Comparison of ENCODE assay signal across 26 cellular contexts in the genomic region with DNA sequence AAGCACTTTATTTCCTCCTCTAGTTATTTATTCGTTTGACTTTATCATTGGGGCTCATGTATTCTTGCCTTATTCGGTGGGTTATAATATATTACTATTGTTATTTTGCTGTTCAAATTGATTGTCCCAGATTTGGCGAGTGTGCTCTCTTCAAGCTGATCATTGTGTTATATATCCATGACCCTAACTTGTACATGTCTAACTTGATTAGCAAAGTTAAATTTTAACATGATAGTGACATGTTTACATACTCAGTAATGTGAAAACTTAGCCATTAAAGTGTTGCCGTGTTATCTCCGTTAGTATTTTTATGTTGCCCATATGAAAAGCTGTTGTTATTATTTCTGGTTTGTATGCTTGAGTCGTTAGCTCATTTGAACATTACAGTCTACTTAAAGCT.
"Had no signal": no experiment of that assay in that cellular context is flagged by ENCODE, and none has a peak within 500 bp of the region (broad histone marks: within the 10 kb centered on the region; RNA-seq: fewer than 3 reads in every experiment).

No MANE protein-coding gene starts in this region.

- H3K27ac Mint-ChIP-seq: dendritic cell treated with granulocyte-macrophage colony-stimulating factor and Interleukin-4, amounts not matched to agents 40 ng/mL and 50 ng/mL, for 4 days; naive thymus-derived CD8-positive, alpha-beta T cell; stimulated activated naive CD8-positive, alpha-beta T cell treated with anti-CD3 and anti-CD28 coated beads, Interleukin-15, amount 100 ng/mL, for 72 hours had no signal

- H3K9me3 ChIP-seq: esophagus muscularis mucosa, gastroesophageal sphincter, heart left ventricle, left ventricle myocardium inferior, lower lobe of right lung, neutrophil, pancreas, spleen, suprapubic skin, transverse colon, upper lobe of right lung, uterus had no signal

- H3K9me3 Mint-ChIP-seq: dendritic cell treated with granulocyte-macrophage colony-stimulating factor and Interleukin-4, amounts not matched to agents 40 ng/mL and 50 ng/mL, for 4 days; neural crest cell; stimulated activated naive CD8-positive, alpha-beta T cell treated with anti-CD3 and anti-CD28 coated beads, Interleukin-15, amount 100 ng/mL, for 72 hours had no signal

- ATAC-seq: foreskin keratinocyte; gastroesophageal sphincter; heart left ventricle; left cardiac atrium; lower lobe of right lung; naive thymus-derived CD8-positive, alpha-beta T cell; pancreas; sciatic nerve; stimulated activated naive CD8-positive, alpha-beta T cell treated with anti-CD3 and anti-CD28 coated beads, Interleukin-15, amount 100 ng/mL, for 72 hours; upper lobe of right lung had no signal

- H3K27me3 ChIP-seq: esophagus muscularis mucosa, gastroesophageal sphincter, heart left ventricle, neutrophil, pancreas, spleen, suprapubic skin, transverse colon, upper lobe of right lung, uterus had no signal

- H3K4me3 Mint-ChIP-seq: dendritic cell treated with granulocyte-macrophage colony-stimulating factor and Interleukin-4, amounts not matched to agents 40 ng/mL and 50 ng/mL, for 4 days; naive thymus-derived CD8-positive, alpha-beta T cell; neural crest cell; stimulated activated naive CD8-positive, alpha-beta T cell treated with anti-CD3 and anti-CD28 coated beads, Interleukin-15, amount 100 ng/mL, for 72 hours had no signal

- H3K27me3 Mint-ChIP-seq: dendritic cell treated with granulocyte-macrophage colony-stimulating factor and Interleukin-4, amounts not matched to agents 40 ng/mL and 50 ng/mL, for 4 days had no signal

- H3K4me1 ChIP-seq: spleen, suprapubic skin, upper lobe of right lung, uterus had no signal

- H3K4me1 Mint-ChIP-seq: stimulated activated naive CD8-positive, alpha-beta T cell treated with anti-CD3 and anti-CD28 coated beads, Interleukin-15, amount 100 ng/mL, for 72 hours had no signal

- DNase-seq: effector CD8-positive, alpha-beta T cell; foreskin keratinocyte; heart left ventricle; hippocampal formation; left cardiac atrium; left ventricle myocardium inferior; lower lobe of right lung; naive thymus-derived CD8-positive, alpha-beta T cell; pancreas; spleen; stimulated activated CD4-positive, alpha-beta T cell treated with anti-CD3 and anti-CD28 coated beads, Interleukin-2, amount 100 ng/mL, for 48 hours; stimulated activated naive CD4-positive, alpha-beta T cell; stimulated activated naive CD8-positive, alpha-beta T cell treated with anti-CD3 and anti-CD28 coated beads, Interleukin-15, amount 100 ng/mL, for 72 hours; transverse colon; upper lobe of right lung; uterus had no signal

- FAIRE-seq: colon, endothelial cell of umbilical vein, islet of Langerhans, pancreas had no signal

- H3K27ac ChIP-seq: esophagus muscularis mucosa, foreskin keratinocyte, gastroesophageal sphincter, heart left ventricle, left ventricle myocardium inferior, lower lobe of right lung, neutrophil, pancreas, spleen, suprapubic skin, transverse colon, upper lobe of right lung, uterus had no signal

- H3K4me3 ChIP-seq: esophagus muscularis mucosa, gastroesophageal sphincter, heart left ventricle, left ventricle myocardium inferior, lower lobe of right lung, pancreas, spleen, suprapubic skin, transverse colon, upper lobe of right lung, uterus had no signal

- H3K36me3 Mint-ChIP-seq: naive thymus-derived CD8-positive, alpha-beta T cell had no signal

- H3K36me3 ChIP-seq: esophagus muscularis mucosa, gastroesophageal sphincter, heart left ventricle, left ventricle myocardium inferior, lower lobe of right lung, neutrophil, pancreas, spleen, suprapubic skin, transverse colon, upper lobe of right lung, uterus had no signal
